Comparison of ENCODE assay signal across 34 cellular contexts in the genomic region with DNA sequence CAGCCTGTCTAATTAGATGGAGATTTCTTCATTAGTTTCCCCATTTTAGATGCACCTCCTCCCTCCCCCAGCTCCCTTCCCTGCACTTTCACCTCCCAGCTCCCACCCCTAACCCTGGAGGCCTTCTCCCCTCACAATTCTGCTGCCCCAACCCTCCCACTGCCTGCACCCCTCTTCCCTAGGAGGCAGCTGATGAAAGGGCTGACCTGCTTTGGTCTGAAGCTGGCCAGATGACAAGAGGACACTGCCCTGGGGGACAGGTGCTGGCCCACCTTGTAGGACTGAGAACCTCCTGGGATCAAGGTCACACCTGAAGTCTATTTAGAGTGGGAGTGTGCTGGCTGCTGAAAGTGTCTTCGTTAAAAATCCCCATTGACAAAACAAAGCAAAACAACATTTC.
"Had no signal": no experiment of that assay in that cellular context is flagged by ENCODE, and none has a peak within 500 bp of the region (broad histone marks: within the 10 kb centered on the region; RNA-seq: fewer than 3 reads in every experiment).

No MANE protein-coding gene starts in this region.

- H3K27ac Mint-ChIP-seq: activated B cell treated with CpG ODN at 0.5 μM for 24 hours; activated CD4-positive, alpha-beta memory T cell treated with anti-CD3 and anti-CD28 coated beads for 36 hours; activated CD4-positive, alpha-beta T cell treated with anti-CD3 and anti-CD28 coated beads, Interleukin-2, amount 10 ng/mL, durations not matched to agents 24 days and 14 days; activated CD8-positive, alpha-beta T cell treated with anti-CD3 and anti-CD28 coated beads for 36 hours; activated naive CD4-positive, alpha-beta T cell treated with anti-CD3 and anti-CD28 coated beads for 36 hours; activated naive CD8-positive, alpha-beta T cell treated with anti-CD3 and anti-CD28 coated beads for 36 hours; activated T-cell treated with anti-CD3 and anti-CD28 coated beads, Interleukin-2, amount 50 U/mL, for 72 hours; activated T-helper 1 cell treated with anti-CD3 and anti-CD28 coated beads, Interleukin-12 subunit alpha, Interleukin-12 subunit beta, Interleukin-2, Interleukin-4 antibody, amounts not matched to agents 30 ng/mL and 10 ng/mL and 1 ng/mL, durations not matched to agents 14 hours and 24 hours and 36 hours; activated T-helper 17 cell treated with anti-CD3 and anti-CD28 coated beads, Interleukin-2, amount 50 U/mL, for 72 hours; T-helper 1 cell treated with Interleukin-12 subunit alpha and Interleukin-12 subunit beta and Interleukin-4 antibody, amounts not matched to agents 30 μg/mL and 1 μg/mL, for 36 hours; T-helper 2 cell treated with Interferon-gamma antibody and Interleukin-4, amounts not matched to agents 5 μg/mL and 100 μg/mL, for 36 hours had no signal

- DNase-seq: activated B cell treated with CpG ODN at 0.5 μM for 24 hours; activated CD4-positive, alpha-beta memory T cell treated with anti-CD3 and anti-CD28 coated beads for 36 hours; activated CD4-positive, alpha-beta T cell treated with anti-CD3 and anti-CD28 coated beads for 4 hours; activated CD4-positive, alpha-beta T cell treated with anti-CD3 and anti-CD28 coated beads, Interleukin-2, amount 10 ng/mL, durations not matched to agents 24 days and 14 days; activated CD4-positive, alpha-beta T cell treated with anti-CD3 and anti-CD28 coated beads, Interleukin-2, amount 50 U/mL, for 1 hour; activated CD4-positive, alpha-beta T cell treated with anti-CD3 and anti-CD28 coated beads, Interleukin-2, amount 50 U/mL, for 4 hours; activated CD4-positive, CD25-positive, alpha-beta regulatory T cell treated with anti-CD3 and anti-CD28 coated beads, Interleukin-2, amount 50 U/mL, for 72 hours; activated CD8-positive, alpha-beta memory T cell treated with anti-CD3 and anti-CD28 coated beads, Interleukin-2, amount 50 U/mL, for 4 hours; activated CD8-positive, alpha-beta T cell treated with anti-CD3 and anti-CD28 coated beads for 36 hours; activated effector memory CD4-positive, alpha-beta T cell treated with anti-CD3 and anti-CD28 coated beads, Interleukin-2, amount 50 U/mL, for 16 hours; activated gamma-delta T cell treated with Interleukin-2 at 50 U/mL for 16 hours; activated naive CD4-positive, alpha-beta T cell; activated naive CD4-positive, alpha-beta T cell treated with anti-CD3 and anti-CD28 coated beads for 36 hours; activated naive CD4-positive, alpha-beta T cell treated with anti-CD3 and anti-CD28 coated beads, Interleukin-2, amount 50 U/mL, for 16 hours; activated naive CD8-positive, alpha-beta T cell treated with anti-CD3 and anti-CD28 coated beads for 36 hours; activated T-cell treated with anti-CD3 and anti-CD28 coated beads for 4 hours; activated T-cell treated with anti-CD3 and anti-CD28 coated beads, Interleukin-2, amount 50 U/mL, for 1 hour; activated T-cell treated with anti-CD3 and anti-CD28 coated beads, Interleukin-2, amount 50 U/mL, for 4 hours; activated T-cell treated with anti-CD3 and anti-CD28 coated beads, Interleukin-2, amount 50 U/mL, for 72 hours; adrenal gland; amniotic stem cell; aorta; body of pancreas; brain microvascular endothelial cell; central memory CD4-positive, alpha-beta T cell; T-helper 2 cell; T-helper 9 cell had no signal

- H3K9me3 Mint-ChIP-seq: activated B cell treated with CpG ODN at 0.5 μM for 24 hours; activated CD4-positive, alpha-beta memory T cell treated with anti-CD3 and anti-CD28 coated beads for 36 hours; activated CD4-positive, alpha-beta T cell treated with anti-CD3 and anti-CD28 coated beads, Interleukin-2, amount 10 ng/mL, durations not matched to agents 24 days and 14 days; activated CD8-positive, alpha-beta T cell treated with anti-CD3 and anti-CD28 coated beads for 36 hours; activated naive CD4-positive, alpha-beta T cell treated with anti-CD3 and anti-CD28 coated beads for 36 hours; activated naive CD4-positive, alpha-beta T cell treated with anti-CD3 and anti-CD28 coated beads, Interleukin-2, amount 50 U/mL, for 72 hours; activated naive CD8-positive, alpha-beta T cell treated with anti-CD3 and anti-CD28 coated beads for 36 hours; activated T-cell treated with anti-CD3 and anti-CD28 coated beads, Interleukin-2, amount 50 U/mL, for 4 hours; activated T-cell treated with anti-CD3 and anti-CD28 coated beads, Interleukin-2, amount 50 U/mL, for 72 hours; activated T-helper 1 cell treated with anti-CD3 and anti-CD28 coated beads, Interleukin-12 subunit alpha, Interleukin-12 subunit beta, Interleukin-2, Interleukin-4 antibody, amounts not matched to agents 30 ng/mL and 10 ng/mL and 1 ng/mL, durations not matched to agents 14 hours and 24 hours and 36 hours; activated T-helper 17 cell treated with anti-CD3 and anti-CD28 coated beads, Interleukin-2, amount 50 U/mL, for 72 hours; T-helper 1 cell treated with Interleukin-12 subunit alpha and Interleukin-12 subunit beta and Interleukin-4 antibody, amounts not matched to agents 30 μg/mL and 1 μg/mL, for 36 hours; T-helper 2 cell treated with Interferon-gamma antibody and Interleukin-4, amounts not matched to agents 5 μg/mL and 100 μg/mL, for 36 hours had no signal

- H3K4me1 ChIP-seq: adrenal gland, breast epithelium had no signal

- H3K36me3 Mint-ChIP-seq: activated CD4-positive, alpha-beta memory T cell treated with anti-CD3 and anti-CD28 coated beads for 36 hours; activated naive CD4-positive, alpha-beta T cell treated with anti-CD3 and anti-CD28 coated beads, Interleukin-2, amount 50 U/mL, for 72 hours; activated naive CD8-positive, alpha-beta T cell treated with anti-CD3 and anti-CD28 coated beads for 36 hours had no signal

- ATAC-seq: activated CD8-positive, alpha-beta T cell treated with anti-CD3 and anti-CD28 coated beads for 36 hours; activated naive CD4-positive, alpha-beta T cell treated with anti-CD3 and anti-CD28 coated beads, Interleukin-2, amount 50 U/mL, for 72 hours; activated T-cell treated with anti-CD3 and anti-CD28 coated beads, Interleukin-2, amount 50 U/mL, for 4 hours; activated T-cell treated with anti-CD3 and anti-CD28 coated beads, Interleukin-2, amount 50 U/mL, for 72 hours; activated T-helper 17 cell treated with anti-CD3 and anti-CD28 coated beads, Interleukin-2, amount 50 U/mL, for 72 hours; body of pancreas had no signal

- H3K27me3 ChIP-seq: adrenal gland, body of pancreas, brain microvascular endothelial cell, breast epithelium had no signal

- H3K27ac ChIP-seq: adrenal gland, body of pancreas, brain microvascular endothelial cell, breast epithelium, VCaP had no signal

- H3K4me3 Mint-ChIP-seq: activated B cell treated with CpG ODN at 0.5 μM for 24 hours; activated CD4-positive, alpha-beta memory T cell treated with anti-CD3 and anti-CD28 coated beads for 36 hours; activated CD4-positive, alpha-beta T cell treated with anti-CD3 and anti-CD28 coated beads, Interleukin-2, amount 10 ng/mL, durations not matched to agents 24 days and 14 days; activated CD8-positive, alpha-beta T cell treated with anti-CD3 and anti-CD28 coated beads for 36 hours; activated naive CD4-positive, alpha-beta T cell treated with anti-CD3 and anti-CD28 coated beads for 36 hours; activated naive CD8-positive, alpha-beta T cell treated with anti-CD3 and anti-CD28 coated beads for 36 hours; activated T-cell treated with anti-CD3 and anti-CD28 coated beads, Interleukin-2, amount 50 U/mL, for 4 hours; activated T-cell treated with anti-CD3 and anti-CD28 coated beads, Interleukin-2, amount 50 U/mL, for 72 hours; activated T-helper 1 cell treated with anti-CD3 and anti-CD28 coated beads, Interleukin-12 subunit alpha, Interleukin-12 subunit beta, Interleukin-2, Interleukin-4 antibody, amounts not matched to agents 30 ng/mL and 10 ng/mL and 1 ng/mL, durations not matched to agents 14 hours and 24 hours and 36 hours; activated T-helper 17 cell treated with anti-CD3 and anti-CD28 coated beads, Interleukin-2, amount 50 U/mL, for 72 hours; T-helper 1 cell treated with Interleukin-12 subunit alpha and Interleukin-12 subunit beta and Interleukin-4 antibody, amounts not matched to agents 30 μg/mL and 1 μg/mL, for 36 hours; T-helper 2 cell treated with Interferon-gamma antibody and Interleukin-4, amounts not matched to agents 5 μg/mL and 100 μg/mL, for 36 hours had no signal

- H3K9me3 ChIP-seq: adrenal gland, body of pancreas, breast epithelium had no signal

- H3K36me3 ChIP-seq: adrenal gland, brain microvascular endothelial cell, breast epithelium had no signal

- H3K4me3 ChIP-seq: adrenal gland, body of pancreas, breast epithelium had no signal

- H3K4me1 Mint-ChIP-seq: activated B cell treated with CpG ODN at 0.5 μM for 24 hours; activated T-helper 17 cell treated with anti-CD3 and anti-CD28 coated beads, Interleukin-2, amount 50 U/mL, for 72 hours had no signal
